ENCODE assay signal across 25 cellular contexts in the genomic region with DNA sequence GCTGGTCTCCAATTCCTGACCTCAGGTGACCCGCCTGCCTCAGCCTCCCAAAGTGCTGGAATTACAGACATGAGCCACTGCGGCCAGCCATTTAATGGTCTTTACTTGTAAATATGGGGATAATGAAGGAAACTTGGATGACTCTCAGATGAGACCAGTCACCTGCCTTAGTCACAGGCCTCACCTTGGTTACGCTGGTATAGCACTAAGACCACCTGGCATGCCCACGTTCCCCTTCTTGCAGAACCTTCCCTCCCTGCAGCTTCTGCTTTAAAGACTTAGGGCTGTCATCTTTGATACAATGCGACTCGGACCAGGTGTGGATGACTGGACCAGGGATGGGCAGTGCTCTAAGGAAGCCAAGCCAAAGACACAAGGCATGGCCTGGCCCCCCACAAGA.
"Had no signal": no experiment of that assay in that cellular context is flagged by ENCODE, and none has a peak within 500 bp of the region (broad histone marks: within the 10 kb centered on the region; RNA-seq: fewer than 3 reads in every experiment).

No MANE protein-coding gene starts in this region.

- H3K4me3 Mint-ChIP-seq: activated CD4-positive, alpha-beta T cell treated with anti-CD3 and anti-CD28 coated beads, Interleukin-2, amount 10 ng/mL, durations not matched to agents 24 days and 14 days; activated CD8-positive, alpha-beta memory T cell treated with anti-CD3 and anti-CD28 coated beads, Interleukin-2, amount 10 ng/mL, durations not matched to agents 7 days and 5 days; activated naive CD4-positive, alpha-beta T cell treated with anti-CD3 and anti-CD28 coated beads, Interleukin-2, amount 10 ng/mL, durations not matched to agents 7 days and 5 days; central memory CD8-positive, alpha-beta T cell had no signal

- H3K9me3 Mint-ChIP-seq: activated CD4-positive, alpha-beta T cell treated with anti-CD3 and anti-CD28 coated beads, Interleukin-2, amount 10 ng/mL, durations not matched to agents 24 days and 14 days had no signal

- H3K36me3 Mint-ChIP-seq: activated CD8-positive, alpha-beta memory T cell treated with anti-CD3 and anti-CD28 coated beads, Interleukin-2, amount 10 ng/mL, durations not matched to agents 7 days and 5 days; activated naive CD4-positive, alpha-beta T cell treated with anti-CD3 and anti-CD28 coated beads, Interleukin-2, amount 10 ng/mL, durations not matched to agents 7 days and 5 days had no signal

- H3K27me3 Mint-ChIP-seq: activated CD4-positive, alpha-beta T cell treated with anti-CD3 and anti-CD28 coated beads, Interleukin-2, amount 10 ng/mL, durations not matched to agents 24 days and 14 days; activated CD8-positive, alpha-beta memory T cell treated with anti-CD3 and anti-CD28 coated beads, Interleukin-2, amount 10 ng/mL, durations not matched to agents 7 days and 5 days; activated naive CD4-positive, alpha-beta T cell treated with anti-CD3 and anti-CD28 coated beads, Interleukin-2, amount 10 ng/mL, durations not matched to agents 7 days and 5 days; central memory CD8-positive, alpha-beta T cell had no signal

- H3K27me3 ChIP-seq: brain microvascular endothelial cell, SJCRH30 had no signal

- H3K27ac Mint-ChIP-seq: activated CD4-positive, alpha-beta T cell treated with anti-CD3 and anti-CD28 coated beads, Interleukin-2, amount 10 ng/mL, durations not matched to agents 24 days and 14 days; activated CD8-positive, alpha-beta memory T cell treated with anti-CD3 and anti-CD28 coated beads, Interleukin-2, amount 10 ng/mL, durations not matched to agents 7 days and 5 days; activated naive CD4-positive, alpha-beta T cell treated with anti-CD3 and anti-CD28 coated beads, Interleukin-2, amount 10 ng/mL, durations not matched to agents 7 days and 5 days had no signal

- H3K36me3 ChIP-seq: brain microvascular endothelial cell, SJCRH30 had no signal

- ATAC-seq: activated CD8-positive, alpha-beta memory T cell treated with anti-CD3 and anti-CD28 coated beads, Interleukin-2, amount 10 ng/mL, durations not matched to agents 7 days and 5 days; Panc1 had no signal

- H3K4me1 ChIP-seq: SJCRH30 had no signal

- H3K9ac ChIP-seq: KMS-11 had no signal

- DNase-seq: activated CD4-positive, alpha-beta T cell treated with anti-CD3 and anti-CD28 coated beads, Interleukin-2, amount 10 ng/mL, durations not matched to agents 24 days and 14 days; activated CD4-positive, alpha-beta T cell treated with anti-CD3 and anti-CD28 coated beads, Interleukin-2, amount 50 U/mL, for 4 hours; activated CD8-positive, alpha-beta memory T cell treated with anti-CD3 and anti-CD28 coated beads for 24 hours; activated CD8-positive, alpha-beta memory T cell treated with anti-CD3 and anti-CD28 coated beads, Interleukin-2, amount 10 ng/mL, durations not matched to agents 7 days and 5 days; activated CD8-positive, alpha-beta memory T cell treated with anti-CD3 and anti-CD28 coated beads, Interleukin-2, amount 50 U/mL, for 48 hours; activated effector memory CD4-positive, alpha-beta T cell treated with Interleukin-2 at 50 U/mL for 16 hours; activated naive CD4-positive, alpha-beta T cell treated with anti-CD3 and anti-CD28 coated beads, Interleukin-2, amount 10 ng/mL, durations not matched to agents 7 days and 5 days; activated T-cell treated with anti-CD3 and anti-CD28 coated beads, Interleukin-2, amount 50 U/mL, for 48 hours; amniotic stem cell; aorta; brain microvascular endothelial cell; MM.1S; MV-4-11; NCI-H1092; NCI-H1436 treated with DMSO at 0.1 percent for 48 hours; NCI-H1694 treated with DMSO at 0.1 percent for 48 hours; NCI-H2029; NCI-H345; NCI-H524 treated with DMSO at 0.1 percent for 48 hours; SHP77; SJCRH30 had no signal

- H3K27ac ChIP-seq: brain microvascular endothelial cell, KMS-11, SJCRH30, SK-N-MC had no signal

- H3K4me2 ChIP-seq: KMS-11 had no signal

- H3K4me1 Mint-ChIP-seq: activated CD4-positive, alpha-beta T cell treated with anti-CD3 and anti-CD28 coated beads, Interleukin-2, amount 10 ng/mL, durations not matched to agents 24 days and 14 days; activated naive CD4-positive, alpha-beta T cell treated with anti-CD3 and anti-CD28 coated beads, Interleukin-2, amount 10 ng/mL, durations not matched to agents 7 days and 5 days; central memory CD8-positive, alpha-beta T cell had no signal

- H3K4me3 ChIP-seq: SJCRH30, SK-N-MC had no signal
